ENCODE assay signal across 17 cellular contexts in the genomic region with DNA sequence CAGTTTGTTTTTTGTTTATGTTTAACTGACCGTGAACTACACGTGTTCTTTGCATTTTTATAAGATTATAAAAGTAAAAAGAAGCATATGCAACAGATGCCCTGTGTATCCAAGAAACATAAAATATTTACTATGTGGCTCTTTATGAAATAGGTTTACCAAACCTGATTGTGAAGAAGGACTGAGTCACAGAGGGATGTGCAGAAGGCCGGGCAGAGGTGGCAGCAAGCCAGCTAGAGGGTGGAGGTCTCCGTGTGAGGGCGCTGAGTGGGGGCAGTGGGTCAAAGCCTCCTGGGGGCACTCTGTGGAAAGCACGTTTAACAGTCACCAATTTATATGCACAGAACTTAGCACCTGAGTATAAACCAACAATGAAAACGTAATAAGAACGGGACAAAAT.
DNase-seq lines count a peak whose midpoint lies in the region; ATAC-seq and TF ChIP-seq lines count a peak whose summit lies in the region.
"Had no signal": no experiment of that assay in that cellular context is flagged by ENCODE, and none has a peak within 500 bp of the region (broad histone marks: within the 10 kb centered on the region; RNA-seq: fewer than 3 reads in every experiment).

No MANE protein-coding gene starts in this region.

- intact Hi-C loops in PC-9 (cut with micrococcal nuclease; ENCODE audit: unreplicated experiment) = no loop called here

- no TSS peak for BruUV-seq in PC-9 (replicated peaks; lab: Mats Ljungman, UMichigan)

- no peak overlapping the region for H3K27ac ChIP-seq in HEK293 (ENCODE audit: extremely low read depth, low read depth, low read length)
- H3K27ac ChIP-seq in PC-9 = no peak overlapping the region
- no peak overlapping the region for H3K27ac ChIP-seq in smooth muscle cell (ENCODE audit: low read depth)

- no peak overlapping the region for H3K9ac ChIP-seq in smooth muscle cell (ENCODE audit: low read depth)

- H3K79me2 ChIP-seq in PC-9 (ENCODE audit: low read depth) (no peaks in the 10 kb centered on the region), smooth muscle cell (ENCODE audit: low read depth) (no peaks in the 10 kb centered on the region)

- no peaks in the 10 kb centered on the region for H3K4me1 Mint-ChIP-seq in HFFc6 (ENCODE audit: low read depth)
- H3K4me1 Mint-ChIP-seq in activated T-cell treated with anti-CD3 and anti-CD28 coated beads, Interleukin-2, amount 50 U/mL, for 4 hours (ENCODE audit: low read depth) = peaks cover 5% of the 10 kb centered on the region

- CTCF ChIA-PET in HEK293 (lab: Yijun Ruan, JAX) (no interaction called here), PC-9 (lab: Charles Lee) (no interaction called here)

- no peak for TF ChIP-seq CTCF in HEK293 (tag by site-specific recombination; IDR thresholded peaks at IDR 0.05)
- no peak for TF ChIP-seq CTCF in PC-9 (conservative IDR thresholded peaks at IDR 0.05)
- no peak for TF ChIP-seq CTCF in HFFc6 (IDR thresholded peaks at IDR 0.05)
- TF ChIP-seq CTCF in smooth muscle cell (IDR thresholded peaks at IDR 0.05; ENCODE audit: borderline replicate concordance, insufficient read depth, poor library complexity, severe bottlenecking) = no peak

- H3K36me3 ChIP-seq in HEK293 (ENCODE audit: control insufficient read depth in 2 of 2, insufficient read depth in 1 of 2, low read length in 2 of 2) (no peaks in the 10 kb centered on the region), PC-9 (ENCODE audit: low read depth) (no peaks in the 10 kb centered on the region), smooth muscle cell (ENCODE audit: low read depth) (no peaks in the 10 kb centered on the region)
- H3K36me3 ChIP-seq: BE2C had no signal

- DNase-seq in NCI-H69 (lab: John Stamatoyannopoulos, UW) (peak; percentile 39), PC-9 (peak in 1 of 2 experiments; percentile 42), renal cortical epithelial cell (ENCODE audit: low read depth) (peak; percentile 21), HFFc6 (no peak), smooth muscle cell (lab: John Stamatoyannopoulos, UW; ENCODE audit: unreplicated experiment) (no peak), midbrain (lab: John Stamatoyannopoulos, UW) (no peak)
- no peak for DNase-seq in activated T-cell treated with anti-CD3 and anti-CD28 coated beads, Interleukin-2, amount 50 U/mL, for 4 hours
- DNase-seq: ACHN; BE2C; C1 segment of cervical spinal cord; Caco-2; CD4-positive, alpha-beta T cell; GDM1; GOT3; H7 had no signal

- no peak overlapping the region for H3K4me3 Mint-ChIP-seq in HFFc6
- H3K4me3 Mint-ChIP-seq in activated T-cell treated with anti-CD3 and anti-CD28 coated beads, Interleukin-2, amount 50 U/mL, for 4 hours = no peak overlapping the region
- H3K4me3 Mint-ChIP-seq: CD4-positive, alpha-beta T cell had no signal

- H3K27ac Mint-ChIP-seq in HFFc6 = no peak overlapping the region
- H3K27ac Mint-ChIP-seq: CD4-positive, alpha-beta T cell had no signal

- ATAC-seq in activated T-cell treated with anti-CD3 and anti-CD28 coated beads, Interleukin-2, amount 50 U/mL, for 4 hours = no peak
- ATAC-seq: HCT116 had no signal

- peaks cover 16% of the 10 kb centered on the region for H3K9me3 Mint-ChIP-seq in HFFc6
- H3K9me3 Mint-ChIP-seq in activated T-cell treated with anti-CD3 and anti-CD28 coated beads, Interleukin-2, amount 50 U/mL, for 4 hours = peaks cover 22% of the 10 kb centered on the region

- H4K20me1 ChIP-seq in PC-9 (ENCODE audit: insufficient read depth) = no peaks in the 10 kb centered on the region
- H4K20me1 ChIP-seq in smooth muscle cell (ENCODE audit: low read depth) = no peaks in the 10 kb centered on the region

- H3K27me3 ChIP-seq in PC-9 (ENCODE audit: insufficient read depth, low read depth) (0 out of 2 replicates have a peak, but pooled peaks cover 5% of the 10 kb centered on the region), smooth muscle cell (ENCODE audit: low read depth) (no peaks in the 10 kb centered on the region)
- H3K27me3 ChIP-seq: BE2C had no signal

- no peaks in the 10 kb centered on the region for H3K36me3 Mint-ChIP-seq in HFFc6 (ENCODE audit: low read depth)
- no peaks in the 10 kb centered on the region for H3K36me3 Mint-ChIP-seq in activated T-cell treated with anti-CD3 and anti-CD28 coated beads, Interleukin-2, amount 50 U/mL, for 4 hours (ENCODE audit: insufficient read depth)

- H3F3A ChIP-seq in PC-9 (ENCODE audit: insufficient read depth, low read depth) (peaks cover 20% of the 10 kb centered on the region; the same call in 1 of the 2 replicates), smooth muscle cell (ENCODE audit: low read depth) (no peaks in the 10 kb centered on the region)

- H3K27me3 Mint-ChIP-seq in HFFc6 (ENCODE audit: insufficient read depth) = peaks cover 7% of the 10 kb centered on the region
- peaks cover 2% of the 10 kb centered on the region for H3K27me3 Mint-ChIP-seq in activated T-cell treated with anti-CD3 and anti-CD28 coated beads, Interleukin-2, amount 50 U/mL, for 4 hours (ENCODE audit: low read depth)

- H3K4me3 ChIP-seq in HEK293 (ENCODE audit: low read depth, low read length) (no peak overlapping the region), PC-9 (peak overlapping the region; percentile 5; the same call in 1 of the 2 replicates), smooth muscle cell (no peak overlapping the region)

- POLR2A ChIA-PET in HEK293 (lab: Yijun Ruan, JAX) (no interaction called here), PC-9 (lab: Charles Lee; ENCODE audit: unreplicated experiment) (no interaction called here)

- peaks cover 2% of the 10 kb centered on the region; the same call in 1 of the 2 replicates for H3K9me3 ChIP-seq in HEK293 (ENCODE audit: control insufficient read depth, insufficient read depth, low read depth, low read length)
- no peaks in the 10 kb centered on the region for H3K9me3 ChIP-seq in PC-9 (ENCODE audit: insufficient read depth, low read depth)
- no peaks in the 10 kb centered on the region for H3K9me3 ChIP-seq in smooth muscle cell (replicated peaks; ENCODE audit: low read depth)
- H3K9me3 ChIP-seq: BE2C, Caco-2 had no signal

- WGBS in smooth muscle cell (ENCODE audit: low lambda C conversion rate) = 89% methylated on average over 8 of the region's 8 CpGs

- H3K4me2 ChIP-seq in PC-9 = peak overlapping the region; percentile 53
- no peak overlapping the region for H3K4me2 ChIP-seq in smooth muscle cell

- no peaks in the 10 kb centered on the region for H3K9me2 ChIP-seq in PC-9 (ENCODE audit: insufficient read depth)

- H2AFZ ChIP-seq in PC-9 (no peak overlapping the region), smooth muscle cell (ENCODE audit: low read depth) (no peak overlapping the region)

- H3K4me1 ChIP-seq in HEK293 (ENCODE audit: control insufficient read depth, insufficient read depth, low read length) = no peaks in the 10 kb centered on the region
- peaks cover 23% of the 10 kb centered on the region for H3K4me1 ChIP-seq in PC-9 (replicated peaks; ENCODE audit: insufficient read depth)
- no peaks in the 10 kb centered on the region for H3K4me1 ChIP-seq in smooth muscle cell (ENCODE audit: low read depth)
- H3K4me1 ChIP-seq: BE2C, Caco-2 had no signal

TF ChIP-seq in HEK293, 187 proteins besides CTCF, POLR2A, EP300 and RAD21:
- no peak for TF ChIP-seq ZEB2 (tag by site-specific recombination; IDR thresholded peaks at IDR 0.05)
- TF ChIP-seq, protein P1, sequence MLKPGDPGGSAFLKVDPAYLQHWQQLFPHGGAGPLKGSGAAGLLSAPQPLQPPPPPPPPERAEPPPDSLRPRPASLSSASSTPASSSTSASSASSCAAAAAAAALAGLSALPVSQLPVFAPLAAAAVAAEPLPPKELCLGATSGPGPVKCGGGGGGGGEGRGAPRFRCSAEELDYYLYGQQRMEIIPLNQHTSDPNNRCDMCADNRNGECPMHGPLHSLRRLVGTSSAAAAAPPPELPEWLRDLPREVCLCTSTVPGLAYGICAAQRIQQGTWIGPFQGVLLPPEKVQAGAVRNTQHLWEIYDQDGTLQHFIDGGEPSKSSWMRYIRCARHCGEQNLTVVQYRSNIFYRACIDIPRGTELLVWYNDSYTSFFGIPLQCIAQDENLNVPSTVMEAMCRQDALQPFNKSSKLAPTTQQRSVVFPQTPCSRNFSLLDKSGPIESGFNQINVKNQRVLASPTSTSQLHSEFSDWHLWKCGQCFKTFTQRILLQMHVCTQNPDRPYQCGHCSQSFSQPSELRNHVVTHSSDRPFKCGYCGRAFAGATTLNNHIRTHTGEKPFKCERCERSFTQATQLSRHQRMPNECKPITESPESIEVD (tag by site-specific recombination; IDR thresholded peaks at IDR 0.05) = no peak
- 0 out of 2 replicates have a peak, but pooled peaks have one; percentile 15 for TF ChIP-seq GLIS1 (tag by site-specific recombination; IDR thresholded peaks at IDR 0.05)
- TF ChIP-seq, protein P2, sequence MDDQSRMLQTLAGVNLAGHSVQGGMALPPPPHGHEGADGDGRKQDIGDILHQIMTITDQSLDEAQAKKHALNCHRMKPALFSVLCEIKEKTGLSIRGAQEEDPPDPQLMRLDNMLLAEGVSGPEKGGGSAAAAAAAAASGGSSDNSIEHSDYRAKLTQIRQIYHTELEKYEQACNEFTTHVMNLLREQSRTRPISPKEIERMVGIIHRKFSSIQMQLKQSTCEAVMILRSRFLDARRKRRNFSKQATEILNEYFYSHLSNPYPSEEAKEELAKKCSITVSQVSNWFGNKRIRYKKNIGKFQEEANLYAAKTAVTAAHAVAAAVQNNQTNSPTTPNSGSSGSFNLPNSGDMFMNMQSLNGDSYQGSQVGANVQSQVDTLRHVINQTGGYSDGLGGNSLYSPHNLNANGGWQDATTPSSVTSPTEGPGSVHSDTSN (CRISPR knock-in tag; IDR thresholded peaks at IDR 0.05) = no peak
TF ChIP-seq in HEK293: peak in this region for 1.

Comparison
In these comparisons a context has a peak if more than half of its experiments do, and no peak if none do; other contexts are left out.
1. DNase-seq: peak in NCI-H69 (single experiment) and renal cortical epithelial cell (single experiment); none in HFFc6 (single experiment), activated T-cell treated with anti-CD3 and anti-CD28 coated beads, Interleukin-2, amount 50 U/mL, for 4 hours (single experiment), smooth muscle cell (single experiment) and midbrain (single experiment).